2 cellular contexts compared by ENCODE assay signal in the genomic region with DNA sequence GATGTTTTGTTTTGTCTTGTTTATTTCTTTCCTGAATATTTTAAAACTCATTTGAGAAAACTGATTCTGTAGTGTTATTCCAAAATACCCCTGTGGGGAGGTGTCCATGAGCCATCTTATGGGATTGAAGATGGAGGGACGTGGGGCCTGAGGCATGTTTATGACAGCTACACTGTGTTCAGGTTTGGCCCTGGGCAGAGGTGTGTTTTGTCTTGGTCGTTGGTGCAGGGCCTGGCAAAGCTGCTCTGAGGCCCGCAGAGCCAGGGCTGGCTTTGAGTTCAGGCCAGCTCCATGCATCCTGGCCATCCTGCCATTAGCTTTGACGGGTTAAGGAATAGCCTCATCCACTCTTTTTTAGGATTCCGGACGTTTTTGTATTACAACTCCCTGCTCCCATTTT.
TF ChIP-seq lines count a peak whose summit lies in the region.

No MANE protein-coding gene starts in this region.

TF ChIP-seq in SK-N-SH, 30 proteins besides CTCF, POLR2A, EP300 and RAD21 (continued from another document):
- TF ChIP-seq USF2 (IDR thresholded peaks at IDR 0.05; ENCODE audit: borderline replicate concordance, low read depth, low read length) (no peak), MEF2A (IDR thresholded peaks at IDR 0.05; ENCODE audit: borderline replicate concordance, low read depth) (no peak), RCOR1 (IDR thresholded peaks at IDR 0.05; ENCODE audit: low read length) (no peak), JUND (IDR thresholded peaks at IDR 0.05) (no peak), SIN3A (IDR thresholded peaks at IDR 0.05; ENCODE audit: borderline replicate concordance, low read depth, low read length) (no peak), NFIC (IDR thresholded peaks at IDR 0.05; ENCODE audit: borderline replicate concordance) (no peak), SMC3 (IDR thresholded peaks at IDR 0.05; ENCODE audit: low read depth, low read length) (no peak), FOXJ3 (CRISPR knock-in tag; IDR thresholded peaks at IDR 0.05) (no peak), YY1 (IDR thresholded peaks at IDR 0.05; ENCODE audit: low read depth) (no peak), FOXM1 (IDR thresholded peaks at IDR 0.05; ENCODE audit: low read depth) (no peak), POLR2AphosphoS5 (IDR thresholded peaks at IDR 0.05; ENCODE audit: low read depth, low read length) (no peak), MXI1 (IDR thresholded peaks at IDR 0.05; ENCODE audit: low read depth, low read length) (no peak), TAF1 (IDR thresholded peaks at IDR 0.05; ENCODE audit: borderline replicate concordance, low read depth, low read length) (no peak), EZH2phosphoT487 (IDR thresholded peaks at IDR 0.05; ENCODE audit: borderline replicate concordance, low read depth) (no peak)

TF ChIP-seq in SK-N-SH treated with all-trans-retinoic acid at 6 μM for 48 hours, 23 proteins besides CTCF, POLR2A, EP300 and RAD21 (continued from another document):
- no peak for TF ChIP-seq PATZ1 (CRISPR knock-in tag; IDR thresholded peaks at IDR 0.05; ENCODE audit: borderline replicate concordance)
- TF ChIP-seq BACH2 (CRISPR knock-in tag; IDR thresholded peaks at IDR 0.05; ENCODE audit: borderline replicate concordance) = no peak
- TF ChIP-seq ZC3H10 (CRISPR knock-in tag; IDR thresholded peaks at IDR 0.05) = no peak
- no peak for TF ChIP-seq TOX (CRISPR knock-in tag; IDR thresholded peaks at IDR 0.05; ENCODE audit: borderline replicate concordance)
